ENCODE assay signal across 9 cellular contexts in the genomic region with DNA sequence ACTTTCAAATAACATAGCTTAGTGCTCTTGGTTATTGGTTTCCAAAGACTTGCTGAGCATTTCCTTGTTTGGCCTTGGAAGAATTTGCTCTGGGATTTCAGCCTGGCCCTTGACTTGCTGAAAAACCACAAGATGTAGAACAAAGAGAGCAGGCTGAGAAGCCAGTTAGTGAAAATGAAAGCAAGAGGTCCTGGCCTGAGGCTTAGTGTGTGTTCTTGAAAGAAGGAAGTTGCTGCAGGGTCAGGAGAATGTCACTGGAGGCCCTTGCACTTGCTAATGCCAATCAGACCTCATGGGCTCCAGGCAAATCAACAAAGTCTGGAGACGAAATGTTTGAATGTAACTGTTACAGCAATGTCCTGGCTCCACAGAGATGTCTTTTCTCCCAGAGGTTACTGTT.
A peak's percentile ranks its signal among the peaks of the same experiment; 100 is the strongest.
DNase-seq lines count a peak whose midpoint lies in the region; ATAC-seq and TF ChIP-seq lines count a peak whose summit lies in the region.
"Had no signal": no experiment of that assay in that cellular context is flagged by ENCODE, and none has a peak within 500 bp of the region (broad histone marks: within the 10 kb centered on the region; RNA-seq: fewer than 3 reads in every experiment).

No MANE protein-coding gene starts in this region.

- 17% methylated on average over 1 of the region's 1 CpG for WGBS in suprapubic skin

- TF ChIP-seq EP300 in suprapubic skin (IDR thresholded peaks at IDR 0.05), result no peak

- H3K9me3 ChIP-seq in breast epithelium (no peaks in the 10 kb centered on the region), suprapubic skin (no peaks in the 10 kb centered on the region)

- DNase-seq in DMS53 (lab: John Stamatoyannopoulos, UW) (peak; percentile 10), DMS53 treated with DMSO at 0.1 percent for 48 hours (lab: John Stamatoyannopoulos, UW; ENCODE audit: unreplicated experiment) (no peak), MV-4-11 (lab: John Stamatoyannopoulos, UW) (peak; percentile 98), breast epithelium (ENCODE audit: low spot score in 2 of 2) (peak in 1 of 2 donors; percentile 91), left kidney (ENCODE audit: low read depth, low spot score) (peak; percentile 60), suprapubic skin (ENCODE audit: low spot score in 2 of 2) (no peak), NCI-H1048 (lab: John Stamatoyannopoulos, UW) (no peak)

- H3K36me3 ChIP-seq in breast epithelium, result no peaks in the 10 kb centered on the region
- no peaks in the 10 kb centered on the region for H3K36me3 ChIP-seq in suprapubic skin

- TF ChIP-seq POLR2A in breast epithelium (IDR thresholded peaks at IDR 0.05) (no peak), suprapubic skin (IDR thresholded peaks at IDR 0.05) (no peak)

- intact Hi-C loops in breast epithelium (cut with DNase I; ENCODE audit: low total_unique reads), result no loop called here

- H3K27me3 ChIP-seq in breast epithelium, result no peaks in the 10 kb centered on the region
- no peaks in the 10 kb centered on the region for H3K27me3 ChIP-seq in suprapubic skin

- H3K4me1 ChIP-seq in breast epithelium (peaks cover 0 to 22% of the 10 kb centered on the region in 2 donors), suprapubic skin (peaks cover 23% of the 10 kb centered on the region)

- peak overlapping the region; percentile 62 to 87 for H3K27ac ChIP-seq in breast epithelium
- peak overlapping the region; percentile 10 for H3K27ac ChIP-seq in suprapubic skin
- H3K27ac ChIP-seq: 22Rv1 had no signal

- peak; percentile 100 for ATAC-seq in HG02623 (IDR thresholded peaks at IDR 0.05; ENCODE audit: unreplicated experiment)

- TF ChIP-seq CTCF in breast epithelium (IDR thresholded peaks at IDR 0.05) (no peak), suprapubic skin (IDR thresholded peaks at IDR 0.05) (no peak)

- no peak overlapping the region for H3K4me3 ChIP-seq in breast epithelium
- H3K4me3 ChIP-seq in suprapubic skin, result no peak overlapping the region

Comparison
In these comparisons a context has a peak if more than half of its experiments do, and no peak if none do; other contexts are left out.
1. DNase-seq: peak in DMS53 (single experiment), MV-4-11 (single experiment) and left kidney (single experiment); none in DMS53 treated with DMSO at 0.1 percent for 48 hours (single experiment), suprapubic skin (0 of 2) and NCI-H1048 (single experiment).